1 cellular context compared by ENCODE assay signal in the genomic region with DNA sequence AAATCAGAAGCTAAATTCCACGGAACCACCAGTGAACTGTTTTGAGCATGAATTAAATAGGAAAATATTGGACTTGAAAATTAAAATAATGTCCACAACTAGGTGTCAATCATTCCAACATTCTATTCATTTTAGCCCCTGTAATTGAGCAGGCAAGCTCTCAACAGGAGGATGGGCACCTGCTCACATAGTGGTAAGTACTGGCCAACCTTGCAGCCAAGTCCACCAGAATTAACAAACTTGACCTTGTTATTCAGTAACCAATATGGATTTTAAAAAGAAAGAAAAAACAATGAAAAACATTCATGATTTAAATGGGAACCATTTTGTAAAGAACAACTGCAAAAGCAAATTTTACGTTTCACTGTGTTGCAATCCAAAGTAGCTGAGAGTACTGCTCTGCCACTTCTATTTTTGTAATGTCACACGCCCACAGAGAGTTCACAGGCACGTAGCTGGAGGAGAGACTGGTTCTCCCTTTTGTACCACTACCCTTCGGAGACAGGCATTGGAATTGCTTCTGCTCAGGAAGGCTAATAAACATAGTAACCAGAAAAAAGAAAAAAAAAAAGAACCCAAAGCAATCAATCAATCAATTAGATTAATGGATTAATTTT.
TF ChIP-seq lines count a peak whose summit lies in the region.

No MANE protein-coding gene starts in this region.

TF ChIP-seq in GM12878, 131 proteins besides CTCF, POLR2A, EP300 and RAD21 (continued from another document):
- TF ChIP-seq, protein P1, sequence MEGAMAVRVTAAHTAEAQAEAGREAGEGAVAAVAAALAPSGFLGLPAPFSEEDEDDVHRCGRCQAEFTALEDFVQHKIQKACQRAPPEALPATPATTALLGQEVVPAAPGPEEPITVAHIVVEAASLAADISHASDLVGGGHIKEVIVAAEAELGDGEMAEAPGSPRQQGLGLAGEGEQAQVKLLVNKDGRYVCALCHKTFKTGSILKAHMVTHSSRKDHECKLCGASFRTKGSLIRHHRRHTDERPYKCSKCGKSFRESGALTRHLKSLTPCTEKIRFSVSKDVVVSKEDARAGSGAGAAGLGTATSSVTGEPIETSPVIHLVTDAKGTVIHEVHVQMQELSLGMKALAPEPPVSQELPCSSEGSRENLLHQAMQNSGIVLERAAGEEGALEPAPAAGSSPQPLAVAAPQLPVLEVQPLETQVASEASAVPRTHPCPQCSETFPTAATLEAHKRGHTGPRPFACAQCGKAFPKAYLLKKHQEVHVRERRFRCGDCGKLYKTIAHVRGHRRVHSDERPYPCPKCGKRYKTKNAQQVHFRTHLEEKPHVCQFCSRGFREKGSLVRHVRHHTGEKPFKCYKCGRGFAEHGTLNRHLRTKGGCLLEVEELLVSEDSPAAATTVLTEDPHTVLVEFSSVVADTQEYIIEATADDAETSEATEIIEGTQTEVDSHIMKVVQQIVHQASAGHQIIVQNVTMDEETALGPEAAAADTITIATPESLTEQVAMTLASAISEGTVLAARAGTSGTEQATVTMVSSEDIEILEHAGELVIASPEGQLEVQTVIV (IDR thresholded peaks at IDR 0.05; ENCODE audit: borderline replicate concordance, partially characterized antibody): no peak
- TF ChIP-seq POU2F2 (IDR thresholded peaks at IDR 0.05; ENCODE audit: borderline replicate concordance, low read depth, low read length) (no peak), IKZF1 (conservative IDR thresholded peaks at IDR 0.05) (peak; percentile 50; the same call in 1 of the 2 replicates), EZH2 (IDR thresholded peaks at IDR 0.05; ENCODE audit: borderline replicate concordance, control insufficient read depth, low read depth, low read length) (no peak), HDGF (IDR thresholded peaks at IDR 0.05) (no peak), MTA2 (IDR thresholded peaks at IDR 0.05; ENCODE audit: low read depth) (0 out of 2 replicates have a peak, but pooled peaks have one; percentile 21), SP1 (IDR thresholded peaks at IDR 0.05; ENCODE audit: low read depth, low read length) (no peak), ZNF384 (IDR thresholded peaks at IDR 0.05; ENCODE audit: borderline replicate concordance, low read depth, low read length) (no peak), IRF5 (IDR thresholded peaks at IDR 0.05; ENCODE audit: borderline replicate concordance) (no peak), ZBTB11 (CRISPR knock-in tag; IDR thresholded peaks at IDR 0.05) (no peak), MEF2B (IDR thresholded peaks at IDR 0.05; ENCODE audit: partially characterized antibody, poor library complexity, severe bottlenecking) (peak; percentile 57), CEBPB (IDR thresholded peaks at IDR 0.05; ENCODE audit: borderline replicate concordance in 1 of 2, low read depth in 2 of 2, low read length in 2 of 2) (no peak), PBX3 (IDR thresholded peaks at IDR 0.05; ENCODE audit: insufficient replicate concordance, low read depth, low read length) (no peak), IKZF2 (IDR thresholded peaks at IDR 0.05) (peak; percentile 33 to 48; a peak in 2 of 4 replicates), ZZZ3 (IDR thresholded peaks at IDR 0.05; ENCODE audit: control insufficient read depth, insufficient read length, low read depth) (no peak), ZNF207 (IDR thresholded peaks at IDR 0.05; ENCODE audit: borderline replicate concordance) (no peak), CBX5 (IDR thresholded peaks at IDR 0.05; ENCODE audit: low read depth) (no peak), RELA (IDR thresholded peaks at IDR 0.05; ENCODE audit: borderline replicate concordance, partially characterized antibody) (no peak), RELB (IDR thresholded peaks at IDR 0.05; ENCODE audit: low read depth) (peak; percentile 53; the same call in 1 of the 2 replicates), ZBTB33 (IDR thresholded peaks at IDR 0.05) (no peak), CBFB (IDR thresholded peaks at IDR 0.05; ENCODE audit: low read depth) (no peak), PRDM15 (CRISPR knock-in tag; IDR thresholded peaks at IDR 0.05) (no peak), E2F8 (IDR thresholded peaks at IDR 0.05; ENCODE audit: low read depth, partially characterized antibody) (no peak), KDM1A (IDR thresholded peaks at IDR 0.05; ENCODE audit: borderline replicate concordance) (no peak), BMI1 (IDR thresholded peaks at IDR 0.05; ENCODE audit: borderline replicate concordance) (no peak)
TF ChIP-seq in GM12878: peak in this region for 6.
